10 cellular contexts compared by ENCODE assay signal in genomic region chr6:112269165-112269564, GRCh38. TPM values are rescaled to one million over a fixed set of nuclear protein-coding genes. Genes with fewer than 3 reads are reported as not detected.
DNase-seq lines count a peak whose midpoint lies in the region; ATAC-seq and TF ChIP-seq lines count a peak whose summit lies in the region.
"Had no signal": no experiment of that assay in that cellular context is flagged by ENCODE, and none has a peak within 500 bp of the region (broad histone marks: within the 10 kb centered on the region; RNA-seq: fewer than 3 reads in every experiment).

No MANE protein-coding gene starts in this region.

- DNase-seq in Right ventricle myocardium inferior (ENCODE audit: missing footprints) (no peak), cardiac septum (ENCODE audit: low spot score) (no peak), astrocyte of the cerebellum (ENCODE audit: low read depth) (no peak), iris pigment epithelial cell (ENCODE audit: low read depth) (peak; percentile 46), NCI-H748 (lab: John Stamatoyannopoulos, UW; ENCODE audit: unreplicated experiment) (no peak), NCI-H2107 treated with DMSO at 0.1 percent for 48 hours (lab: John Stamatoyannopoulos, UW; ENCODE audit: unreplicated experiment) (no peak)
- DNase-seq: activated CD8-positive, alpha-beta T cell treated with anti-CD3 and anti-CD28 coated beads for 36 hours had no signal

- peak; percentile 13 for TF ChIP-seq CTCF in astrocyte of the cerebellum (IDR thresholded peaks at IDR 0.05; ENCODE audit: low read depth, low read length, missing control alignments)

- ATAC-seq in Right ventricle myocardium inferior (peak; percentile 40), HG03565 (IDR thresholded peaks at IDR 0.05; ENCODE audit: unreplicated experiment) (no peak), GM21367 (IDR thresholded peaks at IDR 0.05; ENCODE audit: unreplicated experiment) (no peak)
- ATAC-seq: activated CD8-positive, alpha-beta T cell treated with anti-CD3 and anti-CD28 coated beads for 36 hours had no signal

- no peak overlapping the region for H3K4me3 ChIP-seq in astrocyte of the cerebellum (ENCODE audit: low read depth, low read length)
- H3K4me3 ChIP-seq: thoracic aorta had no signal

- intact Hi-C loops in Right ventricle myocardium inferior (cut with DNase I) (loop anchor here (5.0 kb wide), 2 partner anchors 87 to 182 kb away; partner anchors contain the start of genes FAM229B and TUBE1), cardiac septum (cut with DNase I) (loop anchor here (5.0 kb wide), 1 partner anchor 87 kb away; no protein-coding TSS in a partner anchor)

- in situ Hi-C loops in astrocyte of the cerebellum (cut with HindIII; ENCODE audit: low sequenced_read_pairs) = no loop called here

RNA-seq across cellular contexts. Expression of gene LAMA4, which starts 14.8 kb away (rescaled TPM):
- total RNA-seq in Right ventricle myocardium inferior = 83.0 TPM
- 93.9 TPM for total RNA-seq in cardiac septum
- total RNA-seq: activated CD8-positive, alpha-beta T cell treated with anti-CD3 and anti-CD28 coated beads for 36 hours had no signal
